Comparison of ENCODE assay signal across 1 cellular context in the genomic region with DNA sequence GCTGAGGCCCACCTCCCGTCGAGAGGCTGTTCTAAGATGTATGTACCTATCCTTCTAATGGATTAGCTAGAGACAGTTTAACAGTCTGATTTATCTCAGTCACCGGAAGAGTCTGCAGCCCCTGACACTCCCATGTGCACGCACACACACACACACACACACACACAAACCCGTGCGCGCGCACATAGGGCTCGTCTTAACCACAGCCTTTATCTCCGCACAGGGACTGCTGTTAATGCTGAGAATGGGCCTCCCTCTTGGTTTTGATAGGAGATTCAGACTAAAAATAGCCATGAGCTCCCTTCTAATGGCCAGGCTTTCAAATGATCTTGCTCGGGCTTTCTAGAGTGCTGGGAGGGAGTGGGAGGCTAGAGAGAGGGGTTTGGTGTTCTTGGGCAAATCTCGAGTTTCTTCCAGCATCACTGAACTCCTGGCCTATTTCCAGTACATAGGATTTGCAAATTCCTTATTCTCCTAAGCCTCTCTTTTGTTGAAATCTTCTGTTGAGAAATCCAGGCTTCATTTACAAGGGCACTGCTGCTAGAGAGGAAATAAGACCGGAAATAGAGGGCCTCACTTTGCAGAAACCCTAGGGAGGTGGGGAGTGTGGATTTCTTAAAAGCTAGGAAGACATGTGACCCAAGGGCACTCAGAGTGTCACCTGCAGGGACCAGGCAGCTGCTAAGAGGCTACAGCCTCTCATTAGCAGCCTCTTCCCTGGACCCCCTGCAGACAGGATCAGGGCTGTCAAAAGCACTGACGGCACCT.
TF ChIP-seq lines count a peak whose summit lies in the region.

No MANE protein-coding gene starts in this region.

TF ChIP-seq in K562, 482 proteins besides CTCF, POLR2A, EP300 and RAD21 (continued from another document and continues in another):
- TF ChIP-seq, protein P1, sequence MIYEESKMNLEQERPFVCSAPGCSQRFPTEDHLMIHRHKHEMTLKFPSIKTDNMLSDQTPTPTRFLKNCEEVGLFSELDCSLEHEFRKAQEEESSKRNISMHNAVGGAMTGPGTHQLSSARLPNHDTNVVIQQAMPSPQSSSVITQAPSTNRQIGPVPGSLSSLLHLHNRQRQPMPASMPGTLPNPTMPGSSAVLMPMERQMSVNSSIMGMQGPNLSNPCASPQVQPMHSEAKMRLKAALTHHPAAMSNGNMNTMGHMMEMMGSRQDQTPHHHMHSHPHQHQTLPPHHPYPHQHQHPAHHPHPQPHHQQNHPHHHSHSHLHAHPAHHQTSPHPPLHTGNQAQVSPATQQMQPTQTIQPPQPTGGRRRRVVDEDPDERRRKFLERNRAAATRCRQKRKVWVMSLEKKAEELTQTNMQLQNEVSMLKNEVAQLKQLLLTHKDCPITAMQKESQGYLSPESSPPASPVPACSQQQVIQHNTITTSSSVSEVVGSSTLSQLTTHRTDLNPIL (CRISPR knock-in tag; IDR thresholded peaks at IDR 0.05) = no peak
- TF ChIP-seq ZNF143 (CRISPR knock-in tag; IDR thresholded peaks at IDR 0.05) (no peak), EWSR1 (IDR thresholded peaks at IDR 0.05; ENCODE audit: borderline replicate concordance, low read depth, partially characterized antibody) (no peak), ZNF316 (IDR thresholded peaks at IDR 0.05) (no peak), E2F3 (CRISPR knock-in tag; IDR thresholded peaks at IDR 0.05) (no peak), STAT5B (CRISPR knock-in tag; IDR thresholded peaks at IDR 0.05) (no peak), TAF9B (IDR thresholded peaks at IDR 0.05; ENCODE audit: partially characterized antibody) (no peak), ILK (tag; IDR thresholded peaks at IDR 0.05; ENCODE audit: borderline replicate concordance, low read depth) (no peak), ZNF384 (IDR thresholded peaks at IDR 0.05; ENCODE audit: low read depth, low read length) (no peak), XRCC3 (IDR thresholded peaks at IDR 0.05) (no peak), EZH2 (IDR thresholded peaks at IDR 0.05; ENCODE audit: borderline replicate concordance, low read depth, low read length) (no peak), ARHGAP35 (IDR thresholded peaks at IDR 0.05; ENCODE audit: partially characterized antibody) (no peak), KDM1A (IDR thresholded peaks at IDR 0.05) (peak; percentile 96 to 98), MTA1 (IDR thresholded peaks at IDR 0.05; ENCODE audit: borderline replicate concordance) (peak; percentile 65; the same call in 1 of the 2 replicates), ZNF124 (CRISPR knock-in tag; IDR thresholded peaks at IDR 0.05) (no peak), GATAD2A (IDR thresholded peaks at IDR 0.05) (no peak), DIDO1 (tag; IDR thresholded peaks at IDR 0.05; ENCODE audit: low read depth) (peak; percentile 89), NFIX (CRISPR knock-in tag; IDR thresholded peaks at IDR 0.05; ENCODE audit: low read depth) (no peak), TBP (optimal IDR thresholded peaks at IDR 0.05; ENCODE audit: low read depth, low read length) (no peak), NFYB (IDR thresholded peaks at IDR 0.05; ENCODE audit: extremely low read depth, insufficient read length) (no peak), NR2F6 (CRISPR knock-in tag; IDR thresholded peaks at IDR 0.05) (no peak), ZSCAN32 (CRISPR knock-in tag; IDR thresholded peaks at IDR 0.05) (no peak), PHF8 (IDR thresholded peaks at IDR 0.05; ENCODE audit: borderline replicate concordance, low read length) (no peak), CSDE1 (IDR thresholded peaks at IDR 0.05) (no peak), ELF1 (tag; IDR thresholded peaks at IDR 0.05) (peak; percentile 57; the same call in 1 of the 2 replicates), HSF4 (CRISPR knock-in tag; IDR thresholded peaks at IDR 0.05; ENCODE audit: borderline replicate concordance) (no peak; the same call in 1 of the 2 replicates), CBFB (CRISPR knock-in tag; IDR thresholded peaks at IDR 0.05) (peak; percentile 91), ZNF282 (CRISPR knock-in tag; IDR thresholded peaks at IDR 0.05) (no peak), ZC3H4 (CRISPR knock-in tag; IDR thresholded peaks at IDR 0.05; ENCODE audit: borderline replicate concordance) (no peak), ZNF696 (CRISPR knock-in tag; conservative IDR thresholded peaks at IDR 0.05) (no peak), ZNF785 (CRISPR knock-in tag; IDR thresholded peaks at IDR 0.05) (no peak), SREBF1 (IDR thresholded peaks at IDR 0.05; ENCODE audit: borderline replicate concordance, low read depth, low read length) (no peak), ETV5 (CRISPR knock-in tag; IDR thresholded peaks at IDR 0.05; ENCODE audit: low read depth) (peak; percentile 91), ARID2 (IDR thresholded peaks at IDR 0.05) (no peak), DPF2 (IDR thresholded peaks at IDR 0.05) (peak; percentile 94), BMI1 (IDR thresholded peaks at IDR 0.05; ENCODE audit: low read length) (no peak), ZNF165 (CRISPR knock-in tag; IDR thresholded peaks at IDR 0.05; ENCODE audit: borderline replicate concordance) (no peak), LARP7 (IDR thresholded peaks at IDR 0.05) (peak; percentile 73; the same call in 1 of the 2 replicates), PHB2 (IDR thresholded peaks at IDR 0.05; ENCODE audit: low read depth) (peak; percentile 78; the same call in 1 of the 2 replicates), FOXK2 (conservative IDR thresholded peaks at IDR 0.05 in 1 of 2, IDR thresholded peaks at IDR 0.05 in 1 of 2; ENCODE audit: low read depth in 2 of 2) (peak; percentile 29 to 53; a peak in 1 of 4 replicates)
- TF ChIP-seq, protein P2, sequence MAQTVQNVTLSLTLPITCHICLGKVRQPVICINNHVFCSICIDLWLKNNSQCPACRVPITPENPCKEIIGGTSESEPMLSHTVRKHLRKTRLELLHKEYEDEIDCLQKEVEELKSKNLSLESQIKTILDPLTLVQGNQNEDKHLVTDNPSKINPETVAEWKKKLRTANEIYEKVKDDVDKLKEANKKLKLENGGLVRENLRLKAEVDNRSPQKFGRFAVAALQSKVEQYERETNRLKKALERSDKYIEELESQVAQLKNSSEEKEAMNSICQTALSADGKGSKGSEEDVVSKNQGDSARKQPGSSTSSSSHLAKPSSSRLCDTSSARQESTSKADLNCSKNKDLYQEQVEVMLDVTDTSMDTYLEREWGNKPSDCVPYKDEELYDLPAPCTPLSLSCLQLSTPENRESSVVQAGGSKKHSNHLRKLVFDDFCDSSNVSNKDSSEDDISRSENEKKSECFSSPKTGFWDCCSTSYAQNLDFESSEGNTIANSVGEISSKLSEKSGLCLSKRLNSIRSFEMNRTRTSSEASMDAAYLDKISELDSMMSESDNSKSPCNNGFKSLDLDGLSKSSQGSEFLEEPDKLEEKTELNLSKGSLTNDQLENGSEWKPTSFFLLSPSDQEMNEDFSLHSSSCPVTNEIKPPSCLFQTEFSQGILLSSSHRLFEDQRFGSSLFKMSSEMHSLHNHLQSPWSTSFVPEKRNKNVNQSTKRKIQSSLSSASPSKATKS (CRISPR knock-in tag; IDR thresholded peaks at IDR 0.05) = no peak
- TF ChIP-seq, protein P3, sequence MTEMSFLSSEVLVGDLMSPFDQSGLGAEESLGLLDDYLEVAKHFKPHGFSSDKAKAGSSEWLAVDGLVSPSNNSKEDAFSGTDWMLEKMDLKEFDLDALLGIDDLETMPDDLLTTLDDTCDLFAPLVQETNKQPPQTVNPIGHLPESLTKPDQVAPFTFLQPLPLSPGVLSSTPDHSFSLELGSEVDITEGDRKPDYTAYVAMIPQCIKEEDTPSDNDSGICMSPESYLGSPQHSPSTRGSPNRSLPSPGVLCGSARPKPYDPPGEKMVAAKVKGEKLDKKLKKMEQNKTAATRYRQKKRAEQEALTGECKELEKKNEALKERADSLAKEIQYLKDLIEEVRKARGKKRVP (CRISPR knock-in tag; IDR thresholded peaks at IDR 0.05) = no peak
- TF ChIP-seq, protein P4, sequence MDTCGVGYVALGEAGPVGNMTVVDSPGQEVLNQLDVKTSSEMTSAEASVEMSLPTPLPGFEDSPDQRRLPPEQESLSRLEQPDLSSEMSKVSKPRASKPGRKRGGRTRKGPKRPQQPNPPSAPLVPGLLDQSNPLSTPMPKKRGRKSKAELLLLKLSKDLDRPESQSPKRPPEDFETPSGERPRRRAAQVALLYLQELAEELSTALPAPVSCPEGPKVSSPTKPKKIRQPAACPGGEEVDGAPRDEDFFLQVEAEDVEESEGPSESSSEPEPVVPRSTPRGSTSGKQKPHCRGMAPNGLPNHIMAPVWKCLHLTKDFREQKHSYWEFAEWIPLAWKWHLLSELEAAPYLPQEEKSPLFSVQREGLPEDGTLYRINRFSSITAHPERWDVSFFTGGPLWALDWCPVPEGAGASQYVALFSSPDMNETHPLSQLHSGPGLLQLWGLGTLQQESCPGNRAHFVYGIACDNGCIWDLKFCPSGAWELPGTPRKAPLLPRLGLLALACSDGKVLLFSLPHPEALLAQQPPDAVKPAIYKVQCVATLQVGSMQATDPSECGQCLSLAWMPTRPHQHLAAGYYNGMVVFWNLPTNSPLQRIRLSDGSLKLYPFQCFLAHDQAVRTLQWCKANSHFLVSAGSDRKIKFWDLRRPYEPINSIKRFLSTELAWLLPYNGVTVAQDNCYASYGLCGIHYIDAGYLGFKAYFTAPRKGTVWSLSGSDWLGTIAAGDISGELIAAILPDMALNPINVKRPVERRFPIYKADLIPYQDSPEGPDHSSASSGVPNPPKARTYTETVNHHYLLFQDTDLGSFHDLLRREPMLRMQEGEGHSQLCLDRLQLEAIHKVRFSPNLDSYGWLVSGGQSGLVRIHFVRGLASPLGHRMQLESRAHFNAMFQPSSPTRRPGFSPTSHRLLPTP (IDR thresholded peaks at IDR 0.05; ENCODE audit: borderline replicate concordance, extremely low read depth, insufficient read length) = no peak
- TF ChIP-seq, protein P5, sequence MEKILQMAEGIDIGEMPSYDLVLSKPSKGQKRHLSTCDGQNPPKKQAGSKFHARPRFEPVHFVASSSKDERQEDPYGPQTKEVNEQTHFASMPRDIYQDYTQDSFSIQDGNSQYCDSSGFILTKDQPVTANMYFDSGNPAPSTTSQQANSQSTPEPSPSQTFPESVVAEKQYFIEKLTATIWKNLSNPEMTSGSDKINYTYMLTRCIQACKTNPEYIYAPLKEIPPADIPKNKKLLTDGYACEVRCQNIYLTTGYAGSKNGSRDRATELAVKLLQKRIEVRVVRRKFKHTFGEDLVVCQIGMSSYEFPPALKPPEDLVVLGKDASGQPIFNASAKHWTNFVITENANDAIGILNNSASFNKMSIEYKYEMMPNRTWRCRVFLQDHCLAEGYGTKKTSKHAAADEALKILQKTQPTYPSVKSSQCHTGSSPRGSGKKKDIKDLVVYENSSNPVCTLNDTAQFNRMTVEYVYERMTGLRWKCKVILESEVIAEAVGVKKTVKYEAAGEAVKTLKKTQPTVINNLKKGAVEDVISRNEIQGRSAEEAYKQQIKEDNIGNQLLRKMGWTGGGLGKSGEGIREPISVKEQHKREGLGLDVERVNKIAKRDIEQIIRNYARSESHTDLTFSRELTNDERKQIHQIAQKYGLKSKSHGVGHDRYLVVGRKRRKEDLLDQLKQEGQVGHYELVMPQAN (IDR thresholded peaks at IDR 0.05; ENCODE audit: borderline replicate concordance) = no peak
- TF ChIP-seq, protein P6, sequence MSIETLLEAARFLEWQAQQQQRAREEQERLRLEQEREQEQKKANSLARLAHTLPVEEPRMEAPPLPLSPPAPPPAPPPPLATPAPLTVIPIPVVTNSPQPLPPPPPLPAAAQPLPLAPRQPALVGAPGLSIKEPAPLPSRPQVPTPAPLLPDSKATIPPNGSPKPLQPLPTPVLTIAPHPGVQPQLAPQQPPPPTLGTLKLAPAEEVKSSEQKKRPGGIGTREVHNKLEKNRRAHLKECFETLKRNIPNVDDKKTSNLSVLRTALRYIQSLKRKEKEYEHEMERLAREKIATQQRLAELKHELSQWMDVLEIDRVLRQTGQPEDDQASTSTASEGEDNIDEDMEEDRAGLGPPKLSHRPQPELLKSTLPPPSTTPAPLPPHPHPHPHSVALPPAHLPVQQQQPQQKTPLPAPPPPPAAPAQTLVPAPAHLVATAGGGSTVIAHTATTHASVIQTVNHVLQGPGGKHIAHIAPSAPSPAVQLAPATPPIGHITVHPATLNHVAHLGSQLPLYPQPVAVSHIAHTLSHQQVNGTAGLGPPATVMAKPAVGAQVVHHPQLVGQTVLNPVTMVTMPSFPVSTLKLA (conservative IDR thresholded peaks at IDR 0.05) = peak in 1 of 2 experiments; percentile 81; a peak in 3 of 4 replicates
- TF ChIP-seq, protein P7, sequence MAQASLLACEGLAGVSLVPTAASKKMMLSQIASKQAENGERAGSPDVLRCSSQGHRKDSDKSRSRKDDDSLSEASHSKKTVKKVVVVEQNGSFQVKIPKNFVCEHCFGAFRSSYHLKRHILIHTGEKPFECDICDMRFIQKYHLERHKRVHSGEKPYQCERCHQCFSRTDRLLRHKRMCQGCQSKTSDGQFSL (CRISPR knock-in tag; IDR thresholded peaks at IDR 0.05) = no peak
- TF ChIP-seq, protein P7 (tag; IDR thresholded peaks at IDR 0.05) = no peak
- TF ChIP-seq, protein P8, sequence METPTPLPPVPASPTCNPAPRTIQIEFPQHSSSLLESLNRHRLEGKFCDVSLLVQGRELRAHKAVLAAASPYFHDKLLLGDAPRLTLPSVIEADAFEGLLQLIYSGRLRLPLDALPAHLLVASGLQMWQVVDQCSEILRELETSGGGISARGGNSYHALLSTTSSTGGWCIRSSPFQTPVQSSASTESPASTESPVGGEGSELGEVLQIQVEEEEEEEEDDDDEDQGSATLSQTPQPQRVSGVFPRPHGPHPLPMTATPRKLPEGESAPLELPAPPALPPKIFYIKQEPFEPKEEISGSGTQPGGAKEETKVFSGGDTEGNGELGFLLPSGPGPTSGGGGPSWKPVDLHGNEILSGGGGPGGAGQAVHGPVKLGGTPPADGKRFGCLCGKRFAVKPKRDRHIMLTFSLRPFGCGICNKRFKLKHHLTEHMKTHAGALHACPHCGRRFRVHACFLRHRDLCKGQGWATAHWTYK (CRISPR knock-in tag; IDR thresholded peaks at IDR 0.05) = 0 out of 2 replicates have a peak, but pooled peaks have one; percentile 19
- TF ChIP-seq, protein P9, sequence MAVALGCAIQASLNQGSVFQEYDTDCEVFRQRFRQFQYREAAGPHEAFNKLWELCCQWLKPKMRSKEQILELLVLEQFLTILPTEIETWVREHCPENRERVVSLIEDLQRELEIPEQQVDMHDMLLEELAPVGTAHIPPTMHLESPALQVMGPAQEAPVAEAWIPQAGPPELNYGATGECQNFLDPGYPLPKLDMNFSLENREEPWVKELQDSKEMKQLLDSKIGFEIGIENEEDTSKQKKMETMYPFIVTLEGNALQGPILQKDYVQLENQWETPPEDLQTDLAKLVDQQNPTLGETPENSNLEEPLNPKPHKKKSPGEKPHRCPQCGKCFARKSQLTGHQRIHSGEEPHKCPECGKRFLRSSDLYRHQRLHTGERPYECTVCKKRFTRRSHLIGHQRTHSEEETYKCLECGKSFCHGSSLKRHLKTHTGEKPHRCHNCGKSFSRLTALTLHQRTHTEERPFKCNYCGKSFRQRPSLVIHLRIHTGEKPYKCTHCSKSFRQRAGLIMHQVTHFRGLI (CRISPR knock-in tag; IDR thresholded peaks at IDR 0.05) = peak; percentile 25; the same call in 1 of the 2 replicates
- TF ChIP-seq, protein P10, sequence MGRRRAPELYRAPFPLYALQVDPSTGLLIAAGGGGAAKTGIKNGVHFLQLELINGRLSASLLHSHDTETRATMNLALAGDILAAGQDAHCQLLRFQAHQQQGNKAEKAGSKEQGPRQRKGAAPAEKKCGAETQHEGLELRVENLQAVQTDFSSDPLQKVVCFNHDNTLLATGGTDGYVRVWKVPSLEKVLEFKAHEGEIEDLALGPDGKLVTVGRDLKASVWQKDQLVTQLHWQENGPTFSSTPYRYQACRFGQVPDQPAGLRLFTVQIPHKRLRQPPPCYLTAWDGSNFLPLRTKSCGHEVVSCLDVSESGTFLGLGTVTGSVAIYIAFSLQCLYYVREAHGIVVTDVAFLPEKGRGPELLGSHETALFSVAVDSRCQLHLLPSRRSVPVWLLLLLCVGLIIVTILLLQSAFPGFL (CRISPR knock-in tag; IDR thresholded peaks at IDR 0.05) = no peak
